In the genomic region with DNA sequence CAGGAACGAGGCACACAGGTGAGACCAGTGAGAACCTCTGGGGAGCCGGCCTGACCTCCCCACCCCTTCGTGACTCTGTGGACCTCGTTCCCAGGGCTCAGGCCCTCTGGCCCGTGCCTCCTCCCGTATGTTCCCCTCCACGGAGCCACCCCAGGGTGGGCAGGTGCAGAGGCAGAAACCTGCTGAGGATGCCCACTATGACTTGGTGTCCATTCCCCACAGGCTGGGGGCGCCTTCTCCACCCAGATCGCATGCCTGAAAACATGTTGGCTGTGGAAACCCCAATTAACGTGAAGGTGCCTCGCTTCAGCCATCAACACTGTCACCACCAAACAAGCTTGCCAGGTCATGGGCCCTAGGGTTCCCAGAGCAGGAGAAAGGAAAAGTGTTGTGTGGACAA, we compare ENCODE assay signal across 29 cellular contexts. TPM values are rescaled to one million over a fixed set of nuclear protein-coding genes. Genes with fewer than 3 reads are reported as not detected.
"Had no signal": no experiment of that assay in that cellular context is flagged by ENCODE, and none has a peak within 500 bp of the region (broad histone marks: within the 10 kb centered on the region; RNA-seq: fewer than 3 reads in every experiment).

No MANE protein-coding gene starts in this region.

- H3K27ac Mint-ChIP-seq: activated CD8-positive, alpha-beta T cell treated with anti-CD3 and anti-CD28 coated beads, Interleukin-2, amount 10 ng/mL, durations not matched to agents 7 days and 5 days; T-helper 17 cell had no signal

- H3K4me3 Mint-ChIP-seq: activated CD8-positive, alpha-beta T cell treated with anti-CD3 and anti-CD28 coated beads, Interleukin-2, amount 10 ng/mL, durations not matched to agents 7 days and 5 days; activated naive CD4-positive, alpha-beta T cell treated with anti-CD3 and anti-CD28 coated beads, Interleukin-2, amount 50 U/mL, for 24 hours; T-helper 17 cell had no signal

- H3K27ac ChIP-seq: breast epithelium, SJSA1, VCaP had no signal

- H3K4me3 ChIP-seq: breast epithelium, SJSA1 had no signal

- DNase-seq: activated CD4-positive, alpha-beta T cell treated with anti-CD3 and anti-CD28 coated beads for 4 hours; activated CD4-positive, alpha-beta T cell treated with anti-CD3 and anti-CD28 coated beads, Interleukin-2, amount 50 U/mL, for 4 hours; activated CD8-positive, alpha-beta memory T cell treated with anti-CD3 and anti-CD28 coated beads, Interleukin-2, amount 50 U/mL, for 48 hours; activated CD8-positive, alpha-beta T cell treated with anti-CD3 and anti-CD28 coated beads, Interleukin-2, amount 10 ng/mL, durations not matched to agents 7 days and 5 days; activated effector memory CD4-positive, alpha-beta T cell treated with Interleukin-2 at 50 U/mL for 16 hours; activated naive CD4-positive, alpha-beta T cell; activated T-cell treated with anti-CD3 and anti-CD28 coated beads, Interleukin-2, amount 50 U/mL, for 1 hour; caudate nucleus; MV-4-11; NCI-H1092 treated with DMSO at 0.1 percent for 48 hours; NCI-H1417 treated with DMSO at 0.1 percent for 48 hours; NCI-H1694; NCI-H2029; NCI-H2107; NCI-H2171 treated with DMSO at 0.1 percent for 48 hours; NCI-H526; NCI-H774; PC-3; SHP77; T-helper 17 cell; T-helper 9 cell had no signal

- H3K9me3 Mint-ChIP-seq: activated naive CD4-positive, alpha-beta T cell treated with anti-CD3 and anti-CD28 coated beads, Interleukin-2, amount 50 U/mL, for 24 hours had no signal

- H3K36me3 ChIP-seq: breast epithelium, SJSA1 had no signal

- H3K4me1 Mint-ChIP-seq: activated naive CD4-positive, alpha-beta T cell treated with anti-CD3 and anti-CD28 coated beads, Interleukin-2, amount 50 U/mL, for 24 hours had no signal

- H3K9me3 ChIP-seq: breast epithelium, SJSA1 had no signal

- ATAC-seq: activated CD8-positive, alpha-beta T cell treated with anti-CD3 and anti-CD28 coated beads, Interleukin-2, amount 10 ng/mL, durations not matched to agents 7 days and 5 days; PC-3; T-helper 17 cell had no signal

- H3K27me3 ChIP-seq: breast epithelium, SJSA1 had no signal

- FAIRE-seq: RCC 7860, TTC549 had no signal

RNA-seq across cellular contexts. Expression of gene S100P, which starts 49.3 kb away (rescaled TPM):
- total RNA-seq: LHCN-M2, M059J, SJSA1 had no signal
